Comparison of ENCODE assay signal across 25 cellular contexts in the genomic region with DNA sequence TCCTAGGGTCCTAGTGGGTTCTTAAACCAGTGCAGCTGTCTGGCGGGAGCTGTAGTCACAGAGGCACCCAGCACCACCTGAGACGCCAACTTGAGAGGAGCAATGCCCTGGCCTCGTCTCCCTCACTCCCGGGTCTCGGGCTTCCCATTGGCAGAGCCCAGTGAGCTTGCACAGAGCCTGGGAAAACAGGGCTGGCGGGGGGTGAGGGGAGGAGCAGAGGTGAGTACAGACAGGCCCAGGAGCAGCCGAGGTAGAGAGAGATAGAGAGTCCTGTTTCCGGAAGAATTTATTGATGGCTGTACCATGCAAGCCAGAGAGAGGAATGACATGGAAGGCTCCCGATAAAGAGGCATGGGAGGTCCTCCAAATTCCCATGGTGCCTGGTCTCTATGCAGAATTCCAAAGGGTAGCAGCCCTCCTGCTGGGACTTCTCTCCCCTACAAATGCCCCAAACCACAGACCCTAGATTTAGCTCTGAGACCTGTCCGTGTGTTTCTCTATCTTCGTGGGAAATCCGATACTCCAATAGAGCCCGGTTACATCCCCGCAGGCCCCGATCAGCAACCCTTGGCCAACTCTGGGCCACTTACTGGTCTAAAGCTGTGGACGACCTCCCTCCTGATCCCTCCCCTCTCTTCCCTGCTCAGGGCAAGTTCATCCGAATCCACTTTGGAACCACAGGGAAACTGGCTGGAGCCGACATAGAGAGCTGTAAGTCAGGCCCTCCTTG. TPM values are rescaled to one million over a fixed set of nuclear protein-coding genes. Genes with fewer than 3 reads are reported as not detected.
"Had no signal": no experiment of that assay in that cellular context is flagged by ENCODE, and none has a peak within 500 bp of the region (broad histone marks: within the 10 kb centered on the region; RNA-seq: fewer than 3 reads in every experiment).

No MANE protein-coding gene starts in this region.

- H3K4me3 ChIP-seq: adrenal gland, left ventricle myocardium inferior, prostate gland, right atrium auricular region, skin epidermis, transverse colon, uterus had no signal

- H3K9me3 Mint-ChIP-seq: activated CD4-positive, alpha-beta memory T cell treated with anti-CD3 and anti-CD28 coated beads for 36 hours; activated naive CD4-positive, alpha-beta T cell treated with anti-CD3 and anti-CD28 coated beads, Interleukin-2, amount 50 U/mL, for 72 hours; activated T-helper 1 cell treated with anti-CD3 and anti-CD28 coated beads, Interleukin-12 subunit alpha, Interleukin-12 subunit beta, Interleukin-2, Interleukin-4 antibody, amounts not matched to agents 30 ng/mL and 10 ng/mL and 1 ng/mL, durations not matched to agents 14 hours and 24 hours and 36 hours; neural crest cell; T-helper 1 cell treated with Interleukin-12 subunit alpha and Interleukin-12 subunit beta and Interleukin-4 antibody, amounts not matched to agents 30 μg/mL and 1 μg/mL, for 36 hours had no signal

- ATAC-seq: activated naive CD4-positive, alpha-beta T cell treated with anti-CD3 and anti-CD28 coated beads, Interleukin-2, amount 50 U/mL, for 72 hours; stimulated activated naive CD8-positive, alpha-beta T cell treated with anti-CD3 and anti-CD28 coated beads, Interleukin-15, Interleukin-2, amounts not matched to agents 100 U/mL and 50 U/mL, for 24 hours had no signal

- H3K4me1 ChIP-seq: adrenal gland, left ventricle myocardium inferior, prostate gland, right atrium auricular region, transverse colon, uterus had no signal

- H3K36me3 ChIP-seq: adrenal gland, left ventricle myocardium inferior, prostate gland, right atrium auricular region, transverse colon, uterus had no signal

- H3K27me3 ChIP-seq: adrenal gland, right atrium auricular region, transverse colon, uterus had no signal

- H3K27ac Mint-ChIP-seq: activated CD4-positive, alpha-beta memory T cell treated with anti-CD3 and anti-CD28 coated beads for 36 hours; activated naive CD4-positive, alpha-beta T cell treated with anti-CD3 and anti-CD28 coated beads, Interleukin-2, amount 50 U/mL, for 72 hours; activated T-helper 1 cell treated with anti-CD3 and anti-CD28 coated beads, Interleukin-12 subunit alpha, Interleukin-12 subunit beta, Interleukin-2, Interleukin-4 antibody, amounts not matched to agents 30 ng/mL and 10 ng/mL and 1 ng/mL, durations not matched to agents 14 hours and 24 hours and 36 hours; T-helper 1 cell treated with Interleukin-12 subunit alpha and Interleukin-12 subunit beta and Interleukin-4 antibody, amounts not matched to agents 30 μg/mL and 1 μg/mL, for 36 hours had no signal

- H3K9me3 ChIP-seq: adrenal gland, left ventricle myocardium inferior, prostate gland, right atrium auricular region, transverse colon, uterus had no signal

- FAIRE-seq: bronchial epithelial cell, frontal cortex, kidney had no signal

- H3K4me3 Mint-ChIP-seq: activated CD4-positive, alpha-beta memory T cell treated with anti-CD3 and anti-CD28 coated beads for 36 hours; activated T-helper 1 cell treated with anti-CD3 and anti-CD28 coated beads, Interleukin-12 subunit alpha, Interleukin-12 subunit beta, Interleukin-2, Interleukin-4 antibody, amounts not matched to agents 30 ng/mL and 10 ng/mL and 1 ng/mL, durations not matched to agents 14 hours and 24 hours and 36 hours; neural crest cell; T-helper 1 cell treated with Interleukin-12 subunit alpha and Interleukin-12 subunit beta and Interleukin-4 antibody, amounts not matched to agents 30 μg/mL and 1 μg/mL, for 36 hours had no signal

- H3K4me1 Mint-ChIP-seq: neural crest cell had no signal

- DNase-seq: activated CD4-positive, alpha-beta memory T cell treated with anti-CD3 and anti-CD28 coated beads for 36 hours; activated gamma-delta T cell treated with Interleukin-2 at 50 U/mL for 16 hours; activated T-cell treated with anti-CD3 and anti-CD28 coated beads for 4 hours; adrenal gland; hypothalamus; left ventricle myocardium inferior; mammary epithelial cell; stimulated activated naive CD8-positive, alpha-beta T cell treated with anti-CD3 and anti-CD28 coated beads, Interleukin-15, Interleukin-2, amounts not matched to agents 100 U/mL and 50 U/mL, for 24 hours; substantia nigra; transverse colon; uterus had no signal

- H3K27ac ChIP-seq: adrenal gland, left ventricle myocardium inferior, prostate gland, right atrium auricular region, skin epidermis, transverse colon, uterus, VCaP had no signal

- H3K36me3 Mint-ChIP-seq: activated CD4-positive, alpha-beta memory T cell treated with anti-CD3 and anti-CD28 coated beads for 36 hours; activated naive CD4-positive, alpha-beta T cell treated with anti-CD3 and anti-CD28 coated beads, Interleukin-2, amount 50 U/mL, for 72 hours had no signal

RNA-seq across cellular contexts. Expression of a gene that starts 20.3 kb away (rescaled TPM):
- total RNA-seq: activated CD4-positive, alpha-beta memory T cell treated with anti-CD3 and anti-CD28 coated beads for 36 hours; activated T-helper 1 cell treated with anti-CD3 and anti-CD28 coated beads, Interleukin-12 subunit alpha, Interleukin-12 subunit beta, Interleukin-2, Interleukin-4 antibody, amounts not matched to agents 30 ng/mL and 10 ng/mL and 1 ng/mL, durations not matched to agents 14 hours and 24 hours and 36 hours; adrenal gland; frontal cortex; kidney; left ventricle myocardium inferior; neural crest cell; osteocyte; right atrium auricular region; transverse colon; uterus had no signal

RNA-seq across cellular contexts. Expression of a gene that starts 44.4 kb away (rescaled TPM):
- total RNA-seq: activated CD4-positive, alpha-beta memory T cell treated with anti-CD3 and anti-CD28 coated beads for 36 hours; activated T-helper 1 cell treated with anti-CD3 and anti-CD28 coated beads, Interleukin-12 subunit alpha, Interleukin-12 subunit beta, Interleukin-2, Interleukin-4 antibody, amounts not matched to agents 30 ng/mL and 10 ng/mL and 1 ng/mL, durations not matched to agents 14 hours and 24 hours and 36 hours; adrenal gland; dermis microvascular lymphatic vessel endothelial cell; epithelial cell of proximal tubule; frontal cortex; kidney; left ventricle myocardium inferior; neural crest cell; osteocyte; right atrium auricular region; uterus had no signal
